In genomic region chr18:54151376-54151775, GRCh38 we compare ENCODE assay signal across 9 cellular contexts.
"Had no signal": no experiment of that assay in that cellular context is flagged by ENCODE, and none has a peak within 500 bp of the region (broad histone marks: within the 10 kb centered on the region; RNA-seq: fewer than 3 reads in every experiment).

No MANE protein-coding gene starts in this region.

- H3K4me1 ChIP-seq: right atrium auricular region had no signal

- H3K9me3 Mint-ChIP-seq: stimulated activated effector memory CD8-positive, alpha-beta T cell treated with anti-CD3 and anti-CD28 coated beads, Interleukin-12 subunit alpha, Interleukin-12 subunit beta, amount 100 ng/mL, for 72 hours had no signal

- H3K27me3 ChIP-seq: right atrium auricular region, tibial nerve had no signal

- DNase-seq: caudate nucleus; effector CD4-positive, alpha-beta T cell; posterior cingulate gyrus; T1000 had no signal

- H3K4me3 Mint-ChIP-seq: stimulated activated effector memory CD8-positive, alpha-beta T cell treated with anti-CD3 and anti-CD28 coated beads, Interleukin-12 subunit alpha, Interleukin-12 subunit beta, amount 100 ng/mL, for 72 hours had no signal

- H3K27ac ChIP-seq: coronary artery, right atrium auricular region, VCaP had no signal

- ATAC-seq: stimulated activated effector memory CD8-positive, alpha-beta T cell treated with anti-CD3 and anti-CD28 coated beads, Interleukin-12 subunit alpha, Interleukin-12 subunit beta, amount 100 ng/mL, for 72 hours had no signal

- H3K9me3 ChIP-seq: right atrium auricular region, tibial nerve had no signal

- H3K4me3 ChIP-seq: coronary artery, right atrium auricular region, tibial nerve had no signal
